ENCODE assay signal across 18 cellular contexts in the genomic region with DNA sequence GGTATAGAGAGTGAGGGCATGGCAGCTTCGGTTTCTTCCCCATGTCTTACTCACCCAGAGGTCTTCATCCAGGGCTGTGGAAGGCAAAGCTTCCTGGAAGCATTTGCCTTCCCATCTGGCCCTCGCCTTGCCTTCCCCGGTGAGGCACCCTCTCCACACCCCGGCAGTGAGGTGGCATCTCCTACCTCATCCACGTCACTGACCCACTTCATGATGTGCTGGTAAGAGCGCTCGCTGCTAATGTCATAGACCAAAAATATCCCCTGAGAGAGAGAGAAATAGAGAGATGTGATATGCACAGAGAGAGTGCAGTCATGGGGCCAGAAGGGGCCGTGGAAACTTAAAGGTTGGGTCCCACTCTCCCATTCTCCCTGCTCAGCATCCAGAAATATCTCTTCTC. TPM values are rescaled to one million over a fixed set of nuclear protein-coding genes. Genes with fewer than 3 reads are reported as not detected.
"Had no signal": no experiment of that assay in that cellular context is flagged by ENCODE, and none has a peak within 500 bp of the region (broad histone marks: within the 10 kb centered on the region; RNA-seq: fewer than 3 reads in every experiment).

No MANE protein-coding gene starts in this region.

- H3K4me3 Mint-ChIP-seq: activated CD4-positive, alpha-beta T cell treated with anti-CD3 and anti-CD28 coated beads, Interleukin-2, amount 10 ng/mL, durations not matched to agents 7 days and 5 days; naive thymus-derived CD4-positive, alpha-beta T cell; T-helper 17 cell had no signal

- H3K36me3 ChIP-seq: transverse colon had no signal

- ATAC-seq: naive thymus-derived CD4-positive, alpha-beta T cell; T-helper 17 cell had no signal

- H3K27ac Mint-ChIP-seq: activated CD4-positive, alpha-beta T cell treated with anti-CD3 and anti-CD28 coated beads, Interleukin-2, amount 10 ng/mL, durations not matched to agents 7 days and 5 days; T-helper 17 cell had no signal

- H3K9me3 Mint-ChIP-seq: activated CD4-positive, alpha-beta T cell treated with anti-CD3 and anti-CD28 coated beads, Interleukin-2, amount 10 ng/mL, durations not matched to agents 7 days and 5 days; activated naive CD4-positive, alpha-beta T cell treated with anti-CD3 and anti-CD28 coated beads, Interleukin-2, amount 50 U/mL, for 72 hours; naive thymus-derived CD4-positive, alpha-beta T cell had no signal

- H3K27ac ChIP-seq: prostate gland, transverse colon had no signal

- H3K4me3 ChIP-seq: lung, prostate gland, transverse colon had no signal

- H3K9me3 ChIP-seq: prostate gland, transverse colon had no signal

- DNase-seq: activated CD4-positive, alpha-beta T cell treated with anti-CD3 and anti-CD28 coated beads, Interleukin-2, amount 10 ng/mL, durations not matched to agents 7 days and 5 days; activated CD4-positive, CD25-positive, alpha-beta regulatory T cell; activated effector memory CD4-positive, alpha-beta T cell treated with anti-CD3 and anti-CD28 coated beads, Interleukin-2, amount 50 U/mL, for 16 hours; activated T-cell treated with anti-CD3 and anti-CD28 coated beads, Interleukin-2, amount 50 U/mL, for 1 hour; amniotic stem cell; foreskin melanocyte; kidney glomerular epithelial cell; naive thymus-derived CD4-positive, alpha-beta T cell; SIG-M5; stimulated activated CD4-positive, alpha-beta T cell treated with anti-CD3 and anti-CD28 coated beads, Interleukin-15, amount 100 ng/mL, for 24 hours; stimulated activated CD4-positive, alpha-beta T cell treated with anti-CD3 and anti-CD28 coated beads, Interleukin-4, amount 100 ng/mL, for 4 hours; T-helper 17 cell; transverse colon had no signal

- H3K4me1 ChIP-seq: prostate gland, transverse colon had no signal

- H3K36me3 Mint-ChIP-seq: activated naive CD4-positive, alpha-beta T cell treated with anti-CD3 and anti-CD28 coated beads, Interleukin-2, amount 50 U/mL, for 72 hours had no signal

- H3K27me3 Mint-ChIP-seq: activated CD4-positive, alpha-beta T cell treated with anti-CD3 and anti-CD28 coated beads, Interleukin-2, amount 10 ng/mL, durations not matched to agents 7 days and 5 days; naive thymus-derived CD4-positive, alpha-beta T cell; T-helper 17 cell had no signal

- H3K27me3 ChIP-seq: transverse colon had no signal

RNA-seq across cellular contexts. Expression of a gene that starts 8.3 kb away (rescaled TPM):
- total RNA-seq: activated CD4-positive, alpha-beta T cell treated with anti-CD3 and anti-CD28 coated beads, Interleukin-2, amount 10 ng/mL, durations not matched to agents 7 days and 5 days; activated CD8-positive, alpha-beta memory T cell treated with anti-CD3 and anti-CD28 coated beads for 36 hours; activated naive CD4-positive, alpha-beta T cell treated with anti-CD3 and anti-CD28 coated beads, Interleukin-2, amount 50 U/mL, for 72 hours; mononuclear cell; naive thymus-derived CD4-positive, alpha-beta T cell; T-helper 17 cell had no signal
- polyA plus RNA-seq: naive thymus-derived CD4-positive, alpha-beta T cell had no signal
